Comparison of ENCODE assay signal across 22 cellular contexts in genomic region chr22:29753808-29754657, GRCh38. TPM values are rescaled to one million over a fixed set of nuclear protein-coding genes. Genes with fewer than 3 reads are reported as not detected.
"Had no signal": no experiment of that assay in that cellular context is flagged by ENCODE, and none has a peak within 500 bp of the region (broad histone marks: within the 10 kb centered on the region; RNA-seq: fewer than 3 reads in every experiment).

No MANE protein-coding gene starts in this region.

- H3K4me3 ChIP-seq: colonic mucosa, heart right ventricle, left ventricle myocardium inferior, lower lobe of right lung, right atrium auricular region, suprapubic skin, thyroid gland, upper lobe of left lung, uterus had no signal

- FAIRE-seq: keratinocyte had no signal

- H3K4me1 ChIP-seq: colonic mucosa, lower lobe of right lung, right atrium auricular region, suprapubic skin, thyroid gland, uterus had no signal

- ATAC-seq: lower lobe of right lung; natural killer cell treated with Interleukin-12 subunit alpha and Interleukin-12 subunit beta and Interleukin-15 and Interleukin-18, amount 100 ng/mL, for 72 hours; stimulated activated effector memory CD8-positive, alpha-beta T cell treated with anti-CD3 and anti-CD28 coated beads, Interleukin-12 subunit alpha, Interleukin-12 subunit beta, amount 100 ng/mL, for 72 hours; stimulated activated naive CD8-positive, alpha-beta T cell treated with anti-CD3 and anti-CD28 coated beads, Interleukin-15, Interleukin-2, amounts not matched to agents 100 U/mL and 50 U/mL, for 24 hours had no signal

- H3K36me3 ChIP-seq: colonic mucosa, suprapubic skin, thyroid gland, uterus had no signal

- H3K27ac ChIP-seq: colonic mucosa, heart right ventricle, left ventricle myocardium inferior, lower lobe of right lung, right atrium auricular region, suprapubic skin, thyroid gland, upper lobe of left lung, uterus had no signal

- DNase-seq: cerebellar nuclear complex; colonic mucosa; dermis blood vessel endothelial cell; foreskin melanocyte; heart right ventricle; left ventricle myocardium inferior; lower lobe of right lung; stimulated activated CD4-positive, alpha-beta T cell treated with anti-CD3 and anti-CD28 coated beads, Interleukin-4, amount 100 ng/mL, for 1 hour; stimulated activated CD8-positive, alpha-beta memory T cell treated with anti-CD3 and anti-CD28 coated beads, Interleukin-4, amount 100 ng/mL, for 48 hours; stimulated activated naive CD8-positive, alpha-beta T cell treated with anti-CD3 and anti-CD28 coated beads, Interleukin-15, Interleukin-2, amounts not matched to agents 100 U/mL and 50 U/mL, for 24 hours; thyroid gland; uterus had no signal

- H3K9me3 ChIP-seq: colonic mucosa, heart right ventricle, left ventricle myocardium inferior, lower lobe of right lung, right atrium auricular region, suprapubic skin, thyroid gland, upper lobe of left lung, uterus had no signal

- H3K27me3 ChIP-seq: colonic mucosa, heart right ventricle, right atrium auricular region, suprapubic skin, thyroid gland, upper lobe of left lung, uterus had no signal

RNA-seq across cellular contexts. Expression of gene CABP7, which starts 34.2 kb away (rescaled TPM):
- total RNA-seq: dermis blood vessel endothelial cell, glomerular endothelial cell, heart right ventricle, left ventricle myocardium inferior, lower lobe of right lung, mesothelial cell of epicardium, mucosa of gallbladder, pulmonary artery endothelial cell, right atrium auricular region had no signal
- polyA plus RNA-seq: keratinocyte had no signal
